In genomic region chr11:61164610-61165424, GRCh38 we compare ENCODE assay signal across 1 cellular context.
TF ChIP-seq lines count a peak whose summit lies in the region.

No MANE protein-coding gene starts in this region.

TF ChIP-seq in GM23338, 12 proteins besides CTCF, POLR2A, EP300 and RAD21 (continued from another document):
- TF ChIP-seq ZNF462 (CRISPR knock-in tag; IDR thresholded peaks at IDR 0.05) (no peak), JUNB (IDR thresholded peaks at IDR 0.05; ENCODE audit: unreplicated experiment) (no peak), EZH2 (IDR thresholded peaks at IDR 0.05; ENCODE audit: low read depth, unreplicated experiment) (no peak), EZH2phosphoT487 (IDR thresholded peaks at IDR 0.05; ENCODE audit: unreplicated experiment) (no peak), NANOG (IDR thresholded peaks at IDR 0.05; ENCODE audit: borderline replicate concordance) (no peak), POLR2AphosphoS5 (IDR thresholded peaks at IDR 0.05; ENCODE audit: low read depth) (no peak)
- TF ChIP-seq, protein P1, sequence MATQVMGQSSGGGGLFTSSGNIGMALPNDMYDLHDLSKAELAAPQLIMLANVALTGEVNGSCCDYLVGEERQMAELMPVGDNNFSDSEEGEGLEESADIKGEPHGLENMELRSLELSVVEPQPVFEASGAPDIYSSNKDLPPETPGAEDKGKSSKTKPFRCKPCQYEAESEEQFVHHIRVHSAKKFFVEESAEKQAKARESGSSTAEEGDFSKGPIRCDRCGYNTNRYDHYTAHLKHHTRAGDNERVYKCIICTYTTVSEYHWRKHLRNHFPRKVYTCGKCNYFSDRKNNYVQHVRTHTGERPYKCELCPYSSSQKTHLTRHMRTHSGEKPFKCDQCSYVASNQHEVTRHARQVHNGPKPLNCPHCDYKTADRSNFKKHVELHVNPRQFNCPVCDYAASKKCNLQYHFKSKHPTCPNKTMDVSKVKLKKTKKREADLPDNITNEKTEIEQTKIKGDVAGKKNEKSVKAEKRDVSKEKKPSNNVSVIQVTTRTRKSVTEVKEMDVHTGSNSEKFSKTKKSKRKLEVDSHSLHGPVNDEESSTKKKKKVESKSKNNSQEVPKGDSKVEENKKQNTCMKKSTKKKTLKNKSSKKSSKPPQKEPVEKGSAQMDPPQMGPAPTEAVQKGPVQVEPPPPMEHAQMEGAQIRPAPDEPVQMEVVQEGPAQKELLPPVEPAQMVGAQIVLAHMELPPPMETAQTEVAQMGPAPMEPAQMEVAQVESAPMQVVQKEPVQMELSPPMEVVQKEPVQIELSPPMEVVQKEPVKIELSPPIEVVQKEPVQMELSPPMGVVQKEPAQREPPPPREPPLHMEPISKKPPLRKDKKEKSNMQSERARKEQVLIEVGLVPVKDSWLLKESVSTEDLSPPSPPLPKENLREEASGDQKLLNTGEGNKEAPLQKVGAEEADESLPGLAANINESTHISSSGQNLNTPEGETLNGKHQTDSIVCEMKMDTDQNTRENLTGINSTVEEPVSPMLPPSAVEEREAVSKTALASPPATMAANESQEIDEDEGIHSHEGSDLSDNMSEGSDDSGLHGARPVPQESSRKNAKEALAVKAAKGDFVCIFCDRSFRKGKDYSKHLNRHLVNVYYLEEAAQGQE (IDR thresholded peaks at IDR 0.05; ENCODE audit: unreplicated experiment), result no peak
